1 cellular context compared by ENCODE assay signal in genomic region chr20:5078399-5078958, GRCh38.
A peak's percentile ranks its signal among the peaks of the same experiment; 100 is the strongest.
TF ChIP-seq lines count a peak whose summit lies in the region.

No MANE protein-coding gene starts in this region.

TF ChIP-seq in HepG2, 621 proteins besides CTCF, POLR2A, EP300 and RAD21 (continued from another document and continues in another):
- TF ChIP-seq PRDM15 (CRISPR knock-in tag; IDR thresholded peaks at IDR 0.05) (no peak), ZHX1 (CRISPR knock-in tag; IDR thresholded peaks at IDR 0.05; ENCODE audit: low read depth) (no peak), MYNN (CRISPR knock-in tag; IDR thresholded peaks at IDR 0.05; ENCODE audit: low read depth) (no peak), SKIL (CRISPR knock-in tag; IDR thresholded peaks at IDR 0.05; ENCODE audit: borderline replicate concordance) (no peak), ZFY (CRISPR knock-in tag; IDR thresholded peaks at IDR 0.05) (no peak), ZNF337 (CRISPR knock-in tag; IDR thresholded peaks at IDR 0.05; ENCODE audit: borderline replicate concordance, low read depth) (no peak), JUND (CRISPR knock-in tag; IDR thresholded peaks at IDR 0.05) (peak; percentile 45; the same call in 1 of the 2 replicates), ZNF33A (CRISPR knock-in tag; IDR thresholded peaks at IDR 0.05; ENCODE audit: borderline replicate concordance) (no peak), ZBTB38 (CRISPR knock-in tag; IDR thresholded peaks at IDR 0.05) (0 out of 2 replicates have a peak, but pooled peaks have one; percentile 50), PBX3 (CRISPR knock-in tag; IDR thresholded peaks at IDR 0.05; ENCODE audit: borderline replicate concordance) (no peak), ZBTB33 (CRISPR knock-in tag; IDR thresholded peaks at IDR 0.05) (peak; percentile 61; the same call in 1 of the 2 replicates), TCF12 (IDR thresholded peaks at IDR 0.05) (no peak), TCF12 (CRISPR knock-in tag; IDR thresholded peaks at IDR 0.05) (no peak), ZNF263 (CRISPR knock-in tag; IDR thresholded peaks at IDR 0.05) (no peak), ZNF20 (CRISPR knock-in tag; IDR thresholded peaks at IDR 0.05) (no peak), ZNF496 (CRISPR knock-in tag; IDR thresholded peaks at IDR 0.05; ENCODE audit: insufficient replicate concordance) (no peak), PLSCR1 (CRISPR knock-in tag; IDR thresholded peaks at IDR 0.05; ENCODE audit: borderline replicate concordance) (no peak), ARNT (IDR thresholded peaks at IDR 0.05) (no peak), SNRNP70 (IDR thresholded peaks at IDR 0.05; ENCODE audit: low read depth, low read length) (no peak), ZFP82 (CRISPR knock-in tag; IDR thresholded peaks at IDR 0.05; ENCODE audit: borderline replicate concordance) (no peak), ZBTB39 (CRISPR knock-in tag; IDR thresholded peaks at IDR 0.05) (no peak), ZNF674 (CRISPR knock-in tag; IDR thresholded peaks at IDR 0.05; ENCODE audit: low read depth) (no peak), SOX13 (IDR thresholded peaks at IDR 0.05) (no peak), SOX13 (CRISPR knock-in tag; conservative IDR thresholded peaks at IDR 0.05 in 1 of 2, IDR thresholded peaks at IDR 0.05 in 1 of 2) (peak in 1 of 2 experiments; percentile 6; a peak in 1 of 4 replicates), NFIC (IDR thresholded peaks at IDR 0.05; ENCODE audit: low read length) (no peak), ZNF704 (CRISPR knock-in tag; IDR thresholded peaks at IDR 0.05; ENCODE audit: borderline replicate concordance) (no peak), MED13 (CRISPR knock-in tag; IDR thresholded peaks at IDR 0.05) (no peak), ZNF451 (CRISPR knock-in tag; IDR thresholded peaks at IDR 0.05) (no peak), CSRNP2 (CRISPR knock-in tag; conservative IDR thresholded peaks at IDR 0.05; ENCODE audit: low read depth) (no peak), HMGXB3 (CRISPR knock-in tag; IDR thresholded peaks at IDR 0.05; ENCODE audit: borderline replicate concordance) (no peak), DDIT3 (CRISPR knock-in tag; IDR thresholded peaks at IDR 0.05) (no peak), BRD4 (CRISPR knock-in tag; IDR thresholded peaks at IDR 0.05) (no peak), ZNF251 (CRISPR knock-in tag; IDR thresholded peaks at IDR 0.05) (0 out of 2 replicates have a peak, but pooled peaks have one; percentile 43)
